ENCODE assay signal across 9 cellular contexts in genomic region chr3:68972358-68972979, GRCh38. TPM values are rescaled to one million over a fixed set of nuclear protein-coding genes. Genes with fewer than 3 reads are reported as not detected.
A peak's percentile ranks its signal among the peaks of the same experiment; 100 is the strongest.
DNase-seq lines count a peak whose midpoint lies in the region; ATAC-seq and TF ChIP-seq lines count a peak whose summit lies in the region.
"Had no signal": no experiment of that assay in that cellular context is flagged by ENCODE, and none has a peak within 500 bp of the region (broad histone marks: within the 10 kb centered on the region; RNA-seq: fewer than 3 reads in every experiment).

No MANE protein-coding gene starts in this region.

- TF ChIP-seq CTCF in Loucy (conservative IDR thresholded peaks at IDR 0.05; ENCODE audit: low read length) (peak; percentile 96), right lobe of liver (IDR thresholded peaks at IDR 0.05) (peak; percentile 54 to 78 (median 64)), lower leg skin (IDR thresholded peaks at IDR 0.05) (no peak)

- H3K4me1 ChIP-seq in Loucy (ENCODE audit: insufficient read depth, low read length, poor library complexity, severe bottlenecking) = no peaks in the 10 kb centered on the region
- H3K4me1 ChIP-seq in right lobe of liver = no peaks in the 10 kb centered on the region

- no peak overlapping the region for H3K27ac ChIP-seq in right lobe of liver

- H4K20me1 ChIP-seq in Loucy (ENCODE audit: insufficient read depth, low read length, poor library complexity, severe bottlenecking) = no peaks in the 10 kb centered on the region

- peaks cover 8% of the 10 kb centered on the region for H3K36me3 Mint-ChIP-seq in stimulated activated memory B cell treated with anti-CD40 and anti-IgM and Interleukin-4, amounts not matched to agents 10 μg/mL and 1 μg/mL and 100 μg/mL, for 72 hours

- DNase-seq in G401 (ENCODE audit: low spot score) (peak; percentile 54), SW480 (ENCODE audit: low spot score) (peak; percentile 62), cerebellar cortex (ENCODE audit: low spot score) (peak; percentile 70), right lobe of liver (peak in 2 of 3 donors; percentile 51 to 59), lower leg skin (ENCODE audit: low spot score in 2 of 2) (no peak)

- H3K27ac Mint-ChIP-seq in stimulated activated memory B cell treated with anti-CD40 and anti-IgM and Interleukin-4, amounts not matched to agents 10 μg/mL and 1 μg/mL and 100 μg/mL, for 72 hours = no peak overlapping the region

- ATAC-seq in GM21529 (IDR thresholded peaks at IDR 0.05; ENCODE audit: unreplicated experiment) = peak; percentile 79
- peak; percentile 76 to 88 (median 84) for ATAC-seq in right lobe of liver
- peak; percentile 63 for ATAC-seq in stimulated activated memory B cell treated with anti-CD40 and anti-IgM and Interleukin-4, amounts not matched to agents 10 μg/mL and 1 μg/mL and 100 μg/mL, for 72 hours

- H3K4me2 ChIP-seq in Loucy (ENCODE audit: low read depth, low read length, poor library complexity, severe bottlenecking) = no peak overlapping the region

- H3F3A ChIP-seq in Loucy (ENCODE audit: low read depth) = no peaks in the 10 kb centered on the region

- intact Hi-C loops in right lobe of liver (cut with DNase I) (no loop called here), lower leg skin (cut with DNase I; ENCODE audit: low total_unique reads) (no loop called here)

- peak overlapping the region; percentile 70; the same call in 1 of the 2 replicates for H2AFZ ChIP-seq in Loucy (ENCODE audit: low read length)

- no peaks in the 10 kb centered on the region for H3K4me1 Mint-ChIP-seq in stimulated activated memory B cell treated with anti-CD40 and anti-IgM and Interleukin-4, amounts not matched to agents 10 μg/mL and 1 μg/mL and 100 μg/mL, for 72 hours

- H3K4me3 ChIP-seq in Loucy (ENCODE audit: low read length, poor library complexity, severe bottlenecking) (no peak overlapping the region), right lobe of liver (no peak overlapping the region), lower leg skin (ENCODE audit: low read depth, poor library complexity, severe bottlenecking) (no peak overlapping the region)

- no peak overlapping the region for H3K4me3 Mint-ChIP-seq in stimulated activated memory B cell treated with anti-CD40 and anti-IgM and Interleukin-4, amounts not matched to agents 10 μg/mL and 1 μg/mL and 100 μg/mL, for 72 hours
- H3K4me3 Mint-ChIP-seq: dendritic cell treated with granulocyte-macrophage colony-stimulating factor and Interleukin-4, amounts not matched to agents 40 ng/mL and 50 ng/mL, for 4 days had no signal

- 31% methylated on average over 11 of the region's 11 CpGs for WGBS in right lobe of liver (ENCODE audit: insufficient coverage, low coverage, low lambda C conversion rate, missing lambda C conversion rate)
- 42 to 46% methylated on average over 11 of the region's 11 CpGs for WGBS in lower leg skin, 2 donors

- H3K27me3 ChIP-seq in Loucy (ENCODE audit: insufficient read depth, low read length, poor library complexity, severe bottlenecking) = no peaks in the 10 kb centered on the region
- H3K27me3 ChIP-seq in right lobe of liver = no peaks in the 10 kb centered on the region

- H3K9me3 ChIP-seq in Loucy (ENCODE audit: insufficient read depth, low read depth, low read length) (no peaks in the 10 kb centered on the region), right lobe of liver (no peaks in the 10 kb centered on the region)

- H3K79me2 ChIP-seq in Loucy (ENCODE audit: insufficient read depth, low read length) = no peaks in the 10 kb centered on the region

- no peaks in the 10 kb centered on the region for H3K27me3 Mint-ChIP-seq in stimulated activated memory B cell treated with anti-CD40 and anti-IgM and Interleukin-4, amounts not matched to agents 10 μg/mL and 1 μg/mL and 100 μg/mL, for 72 hours

- H3K36me3 ChIP-seq in Loucy (ENCODE audit: insufficient read depth, low read length) = peaks cover 13% of the 10 kb centered on the region
- H3K36me3 ChIP-seq in right lobe of liver = peaks cover 0 to 8% (median 0%) of the 10 kb centered on the region in 4 donors

- in situ Hi-C loops in G401 (cut with HindIII; ENCODE audit: low sequenced_read_pairs) = no loop called here

- H3K9me3 Mint-ChIP-seq in stimulated activated memory B cell treated with anti-CD40 and anti-IgM and Interleukin-4, amounts not matched to agents 10 μg/mL and 1 μg/mL and 100 μg/mL, for 72 hours = no peaks in the 10 kb centered on the region

- no peaks in the 10 kb centered on the region for H3K9me2 ChIP-seq in Loucy (replicated peaks; ENCODE audit: low read depth, low read length)

- TF ChIP-seq POLR2A in right lobe of liver (IDR thresholded peaks at IDR 0.05) (no peak), lower leg skin (IDR thresholded peaks at IDR 0.05) (no peak)

- no peak overlapping the region for H3K9ac ChIP-seq in Loucy (ENCODE audit: low read depth, low read length, poor library complexity, severe bottlenecking)

RNA-seq across cellular contexts. Expression of gene TAFA4, which starts 40.1 kb away (rescaled TPM):
- total RNA-seq in G401 (2014; rRNA removed; shearing (Covaris generic)) = not detected in 2 replicates
- total RNA-seq in right lobe of liver (not detected), lower leg skin (not detected)

RNA-seq across cellular contexts. Expression of gene EOGT, which starts 41.0 kb away (rescaled TPM):
- 19.0 and 27.0 TPM in 2 replicates for total RNA-seq in G401 (2014; rRNA removed; shearing (Covaris generic))
- 1 to 10 TPM; 3.4 to 8.7 (median 5.1) TPM for total RNA-seq in right lobe of liver
- total RNA-seq in lower leg skin = 10 to 100 TPM; 11.3 to 22.8 (median 16.0) TPM

Comparison
In these comparisons a context has a peak if more than half of its experiments do, and no peak if none do; other contexts are left out.
1. DNase-seq: peak in G401 (single experiment), SW480 (single experiment), cerebellar cortex (single experiment) and right lobe of liver (2 of 3); none in lower leg skin (0 of 2).
2. CTCF ChIP-seq: peak in Loucy (single experiment) and right lobe of liver (4 of 4); none in lower leg skin (0 of 3).
3. Peak in every context shown above with its lines, with median percentiles within 50 percentile points of each other: ATAC-seq.